ENCODE assay signal across 8 cellular contexts in the genomic region with DNA sequence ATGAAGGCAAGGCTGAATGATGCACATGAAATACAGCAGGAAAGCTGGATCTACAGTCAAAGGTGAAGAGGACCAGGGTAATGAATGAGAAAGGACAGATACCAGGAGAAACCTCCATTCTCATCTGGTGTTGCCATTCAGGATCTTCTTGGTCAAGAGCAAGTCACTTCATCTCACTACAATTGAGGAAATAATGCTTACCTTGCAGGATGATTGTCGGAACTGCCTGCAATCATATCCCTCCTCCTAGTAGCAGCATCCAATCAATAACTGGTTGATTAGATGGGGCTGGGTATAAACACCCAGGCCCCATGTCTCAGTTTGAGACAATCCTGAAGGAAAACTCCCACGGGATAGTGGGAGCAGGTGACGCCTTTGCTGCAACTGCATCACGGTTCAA.
"Had no signal": no experiment of that assay in that cellular context is flagged by ENCODE, and none has a peak within 500 bp of the region (broad histone marks: within the 10 kb centered on the region; RNA-seq: fewer than 3 reads in every experiment).

No MANE protein-coding gene starts in this region.

- H3K4me3 ChIP-seq: GM12878 had no signal

- DNase-seq: GDM1, GF-D8 had no signal

- ATAC-seq: GM12878 had no signal

- FAIRE-seq: G401.6, GM12878, GM12891, GM12892, GM18507, GM19239 had no signal
